In genomic region chr1:94020764-94021579, GRCh38 we compare ENCODE assay signal across 11 cellular contexts.
A peak's percentile ranks its signal among the peaks of the same experiment; 100 is the strongest.
DNase-seq lines count a peak whose midpoint lies in the region; ATAC-seq and TF ChIP-seq lines count a peak whose summit lies in the region.
"Had no signal": no experiment of that assay in that cellular context is flagged by ENCODE, and none has a peak within 500 bp of the region (broad histone marks: within the 10 kb centered on the region; RNA-seq: fewer than 3 reads in every experiment).

No MANE protein-coding gene starts in this region.

- H3K4me1 Mint-ChIP-seq in T-cell = peaks cover 6 to 25% (median 10%) of the 10 kb centered on the region in 3 donors

- peaks cover 1 to 4% of the 10 kb centered on the region in 2 experiments for H3K36me3 ChIP-seq in trophoblast cell (ENCODE audit: control insufficient read depth in 1 of 2, insufficient read depth in 2 of 2, low read length in 2 of 2)

- no peak overlapping the region for H3K4me2 ChIP-seq in trophoblast cell (ENCODE audit: low read length)

- H4K91ac ChIP-seq in trophoblast cell (ENCODE audit: low read depth, low read length) = peak overlapping the region; percentile 31

- peak; percentile 40 for DNase-seq in GM04504 (ENCODE audit: low read depth)
- DNase-seq in T-cell = peak in 18 of 34 experiments; percentile 5 to 48 (median 20)
- DNase-seq in fibroblast of villous mesenchyme (ENCODE audit: low read depth) = peak; percentile 98
- DNase-seq in trophoblast cell = peak; percentile 41 to 80
- no peak for DNase-seq in NAMALWA (ENCODE audit: low spot score)
- DNase-seq in dorsolateral prefrontal cortex = no peak
- DNase-seq: activated CD8-positive, alpha-beta memory T cell treated with anti-CD3 and anti-CD28 coated beads, Interleukin-2, amount 50 U/mL, for 48 hours; central memory CD4-positive, alpha-beta T cell; SW 1271 had no signal

- no peaks in the 10 kb centered on the region for H3K9me3 Mint-ChIP-seq in T-cell

- no peak overlapping the region for H3K27ac Mint-ChIP-seq in T-cell

- no peak overlapping the region for H3K4ac ChIP-seq in trophoblast cell (ENCODE audit: low read depth, low read length)

- H3K27ac ChIP-seq in trophoblast cell (ENCODE audit: low read depth, low read length) (no peak overlapping the region), dorsolateral prefrontal cortex (no peak overlapping the region)

- no peaks in the 10 kb centered on the region for H3K36me3 Mint-ChIP-seq in T-cell

- H2BK120ac ChIP-seq in trophoblast cell (ENCODE audit: insufficient read depth, low read length, poor library complexity) = peak overlapping the region; percentile 44

- H3K4me1 ChIP-seq in trophoblast cell (ENCODE audit: control insufficient read depth in 1 of 2, insufficient read depth in 2 of 2, low read length in 2 of 2) = peaks cover 6 to 12% of the 10 kb centered on the region in 2 experiments

- H3K9ac ChIP-seq in trophoblast cell (ENCODE audit: low read length) = no peak overlapping the region

- intact Hi-C loops in dorsolateral prefrontal cortex (cut with DNase I) = no loop called here

- peak overlapping the region; percentile 8 for H2BK12ac ChIP-seq in trophoblast cell (ENCODE audit: low read length)

- H3K4me3 ChIP-seq in fibroblast of villous mesenchyme (ENCODE audit: low read depth, low read length) (no peak overlapping the region), trophoblast cell (ENCODE audit: low read depth, low read length) (no peak overlapping the region), dorsolateral prefrontal cortex (no peak overlapping the region)

- no peak overlapping the region for H3K18ac ChIP-seq in trophoblast cell (ENCODE audit: low read length)

- ATAC-seq in T-cell (replicated peaks in 1 of 4) (peak in 1 of 4 experiments; percentile 30), HG03045 (IDR thresholded peaks at IDR 0.05; ENCODE audit: unreplicated experiment) (no peak), HG03460 (IDR thresholded peaks at IDR 0.05; ENCODE audit: unreplicated experiment) (no peak)

- POLR2A ChIA-PET in T-cell (lab: Charles Lee) = no interaction called here

- H3K9me3 ChIP-seq in trophoblast cell (ENCODE audit: insufficient read depth, low read depth, low read length) = peaks cover 2% of the 10 kb centered on the region

- no peak overlapping the region for H4K12ac ChIP-seq in trophoblast cell (ENCODE audit: low read depth, low read length)

- H2AK5ac ChIP-seq in trophoblast cell (ENCODE audit: low read length) = no peak overlapping the region

- no CpG with 5 or more reads among the region's 10 CpGs for WGBS in trophoblast cell (ENCODE audit: extremely low coverage, insufficient coverage, insufficient read length)

- H2BK5ac ChIP-seq in trophoblast cell (ENCODE audit: low read depth, low read length, poor library complexity) = peak overlapping the region; percentile 20

- H3K23ac ChIP-seq in trophoblast cell (ENCODE audit: low read length) = no peak overlapping the region

- H3K14ac ChIP-seq in trophoblast cell (ENCODE audit: low read length) = peak overlapping the region; percentile 54

- no peaks in the 10 kb centered on the region for H3K27me3 ChIP-seq in trophoblast cell (ENCODE audit: insufficient read depth, low read length)
- H3K27me3 ChIP-seq in dorsolateral prefrontal cortex = peaks cover 0 to 4% (median 0%) of the 10 kb centered on the region in 45 donors

- no peak overlapping the region for H3K4me3 Mint-ChIP-seq in T-cell

- peak overlapping the region; percentile 0 for H4K8ac ChIP-seq in trophoblast cell (ENCODE audit: low read depth, low read length)

- H3K79me1 ChIP-seq in trophoblast cell (ENCODE audit: low read length) = no peaks in the 10 kb centered on the region

- H3K79me2 ChIP-seq in trophoblast cell (ENCODE audit: control insufficient read depth, insufficient read depth, low read length, poor library complexity) = no peaks in the 10 kb centered on the region

- H2AFZ ChIP-seq in trophoblast cell (ENCODE audit: insufficient read depth, low read length, poor library complexity) = no peak overlapping the region

- CTCF ChIA-PET in T-cell (lab: Charles Lee) = interaction anchor here in 1 of 2 donors (0.6 kb wide), 1 partner anchor 13 kb away, joined by 4 read pairs; no protein-coding TSS in a partner anchor

- TF ChIP-seq CTCF in fibroblast of villous mesenchyme (IDR thresholded peaks at IDR 0.05; ENCODE audit: insufficient read depth, low read depth, low read length) = no peak
- TF ChIP-seq CTCF in dorsolateral prefrontal cortex (IDR thresholded peaks at IDR 0.05 in 54 of 56, conservative IDR thresholded peaks at IDR 0.05 in 2 of 56; ENCODE audit: low read depth in 1 of 56, partially characterized antibody in 56 of 56) = no peak

- peaks cover 0 to 12% of the 10 kb centered on the region in 2 donors for H3K27me3 Mint-ChIP-seq in T-cell

Comparison
In these comparisons a context has a peak if more than half of its experiments do, and no peak if none do; other contexts are left out.
1. DNase-seq: peak in GM04504 (single experiment), T-cell (18 of 34), fibroblast of villous mesenchyme (single experiment) and trophoblast cell (2 of 2); none in NAMALWA (single experiment) and dorsolateral prefrontal cortex (0 of 10).